ENCODE assay signal across 1 cellular context in the genomic region with DNA sequence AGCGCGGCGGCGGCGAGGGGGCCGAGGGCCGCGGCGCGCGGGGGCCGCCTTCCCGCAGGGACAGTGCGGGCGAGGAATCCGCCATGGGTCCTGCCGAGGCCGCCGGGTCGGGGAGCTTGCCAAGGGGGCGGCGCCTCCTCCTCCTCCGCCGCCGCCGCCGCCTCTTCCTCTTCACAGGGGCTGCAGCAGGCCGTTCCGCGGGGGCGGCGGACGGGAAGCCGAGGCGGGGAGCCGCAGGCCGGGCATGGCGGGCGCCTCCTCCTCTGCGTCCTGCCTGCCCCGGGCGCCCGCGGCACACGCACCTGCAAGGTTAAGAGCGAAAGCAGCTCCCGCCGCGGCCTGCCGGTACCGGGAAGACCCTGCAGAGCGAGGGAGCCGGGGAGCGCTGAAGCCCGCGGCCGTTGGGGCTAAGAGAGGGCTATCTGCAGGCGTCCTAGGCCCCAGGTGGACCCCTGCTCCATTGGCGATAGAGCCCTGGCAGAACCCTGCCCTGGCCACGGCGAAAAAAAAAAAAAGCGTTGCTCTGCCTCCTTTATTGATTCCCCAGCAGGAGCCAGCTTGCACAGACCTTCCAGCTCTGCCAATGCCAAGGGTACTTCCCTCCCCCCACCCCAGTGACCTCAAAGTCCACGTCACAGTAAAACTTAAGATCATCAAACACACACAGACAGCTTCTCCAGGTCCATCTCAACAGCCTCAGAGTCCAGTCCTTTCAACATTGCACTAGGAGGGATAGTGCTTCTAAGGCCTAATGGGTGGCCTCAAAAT.
TF ChIP-seq lines count a peak whose summit lies in the region.

A gene with protein sequence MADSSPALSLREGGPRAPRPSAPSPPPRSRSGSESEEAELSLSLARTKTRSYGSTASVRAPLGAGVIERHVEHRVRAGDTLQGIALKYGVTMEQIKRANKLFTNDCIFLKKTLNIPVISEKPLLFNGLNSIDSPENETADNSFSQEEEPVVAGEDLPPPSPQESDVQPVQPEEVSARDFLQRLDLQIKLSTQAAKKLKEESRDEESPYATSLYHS (minus strand): TSS at position 118 of the 768 bp plus-strand sequence. CDS start 33 bp downstream, at position 85.

TF ChIP-seq in H1, 55 proteins besides CTCF, POLR2A, EP300 and RAD21:
- TF ChIP-seq BCL11A (IDR thresholded peaks at IDR 0.05; ENCODE audit: low read depth in 2 of 2, low read length in 2 of 2) (no peak), EZH2 (IDR thresholded peaks at IDR 0.05; ENCODE audit: low read depth, low read length, severe bottlenecking) (peak; percentile 54), KDM4A (IDR thresholded peaks at IDR 0.05; ENCODE audit: low read depth, low read length, severe bottlenecking) (peak; percentile 47), CREB1 (IDR thresholded peaks at IDR 0.05) (peak; percentile 43; the same call in 1 of the 2 replicates), TBP (IDR thresholded peaks at IDR 0.05; ENCODE audit: low read depth, low read length) (0 out of 2 replicates have a peak, but pooled peaks have one; percentile 31), RNF2 (IDR thresholded peaks at IDR 0.05; ENCODE audit: borderline replicate concordance, low read depth, low read length, missing control alignments, poor library complexity, severe bottlenecking) (peak; percentile 52), PHF8 (conservative IDR thresholded peaks at IDR 0.05; ENCODE audit: low read depth, low read length) (peak; percentile 29; the same call in 1 of the 2 replicates), SUZ12 (IDR thresholded peaks at IDR 0.05; ENCODE audit: low read length) (peak; percentile 59), YY1 (IDR thresholded peaks at IDR 0.05; ENCODE audit: low read depth, low read length) (0 out of 2 replicates have a peak, but pooled peaks have one; percentile 16), ASH2L (IDR thresholded peaks at IDR 0.05; ENCODE audit: low read length) (peak; percentile 37), POLR2AphosphoS5 (IDR thresholded peaks at IDR 0.05; ENCODE audit: low read depth, low read length) (no peak), GTF2F1 (IDR thresholded peaks at IDR 0.05; ENCODE audit: borderline replicate concordance, low read depth, low read length) (no peak)
- TF ChIP-seq, protein P1, sequence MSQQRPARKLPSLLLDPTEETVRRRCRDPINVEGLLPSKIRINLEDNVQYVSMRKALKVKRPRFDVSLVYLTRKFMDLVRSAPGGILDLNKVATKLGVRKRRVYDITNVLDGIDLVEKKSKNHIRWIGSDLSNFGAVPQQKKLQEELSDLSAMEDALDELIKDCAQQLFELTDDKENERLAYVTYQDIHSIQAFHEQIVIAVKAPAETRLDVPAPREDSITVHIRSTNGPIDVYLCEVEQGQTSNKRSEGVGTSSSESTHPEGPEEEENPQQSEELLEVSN (IDR thresholded peaks at IDR 0.05): peak; percentile 13; the same call in 1 of the 2 replicates
TF ChIP-seq in H1: peak in this region for 10.
